ENCODE assay signal across 17 cellular contexts in genomic region chr22:43017525-43018290, GRCh38. TPM values are rescaled to one million over a fixed set of nuclear protein-coding genes. Genes with fewer than 3 reads are reported as not detected.
A peak's percentile ranks its signal among the peaks of the same experiment; 100 is the strongest.
DNase-seq lines count a peak whose midpoint lies in the region; ATAC-seq and TF ChIP-seq lines count a peak whose summit lies in the region.
"Had no signal": no experiment of that assay in that cellular context is flagged by ENCODE, and none has a peak within 500 bp of the region (broad histone marks: within the 10 kb centered on the region; RNA-seq: fewer than 3 reads in every experiment).

No MANE protein-coding gene starts in this region.

- no peaks in the 10 kb centered on the region for H3K9me3 ChIP-seq in CD4-positive, alpha-beta T cell (ENCODE audit: control insufficient read depth, low read length)
- no peaks in the 10 kb centered on the region for H3K9me3 ChIP-seq in MG63
- H3K9me3 ChIP-seq: thoracic aorta had no signal

- CTCF ChIA-PET in CD4-positive, alpha-beta T cell (lab: Charles Lee): no interaction called here

- H3K27ac ChIP-seq in CD4-positive, alpha-beta T cell (ENCODE audit: low read depth, low read length): no peak overlapping the region
- H3K27ac ChIP-seq: thoracic aorta had no signal

- no peak for DNase-seq in CD4-positive, alpha-beta T cell
- DNase-seq in MG63 (peak; percentile 35), glomerular visceral epithelial cell (ENCODE audit: extremely low spot score) (peak; percentile 78), nephron progenitor cell (no peak), amygdala (lab: John Stamatoyannopoulos, UW) (no peak)
- DNase-seq in activated CD4-positive, alpha-beta T cell treated with anti-CD3 and anti-CD28 coated beads, Interleukin-2, amount 10 ng/mL, durations not matched to agents 24 days and 14 days: no peak
- DNase-seq in activated CD4-positive, alpha-beta T cell treated with anti-CD3 and anti-CD28 coated beads for 4 hours: no peak
- DNase-seq: activated CD4-positive, alpha-beta T cell treated with anti-CD3 and anti-CD28 coated beads for 36 hours; DND-41; islet precursor cell; NCI-H1694; NCI-H446 treated with DMSO at 0.1 percent for 48 hours; SIG-M5 had no signal

- no peak for TF ChIP-seq CTCF in CD4-positive, alpha-beta T cell (IDR thresholded peaks at IDR 0.05)
- no peak for TF ChIP-seq CTCF in nephron progenitor cell (IDR thresholded peaks at IDR 0.05)

- H3K4me1 Mint-ChIP-seq in CD4-positive, alpha-beta T cell (ENCODE audit: low read depth): peaks cover 29% of the 10 kb centered on the region
- H3K4me1 Mint-ChIP-seq in nephron progenitor cell: peaks cover 40% of the 10 kb centered on the region
- H3K4me1 Mint-ChIP-seq in activated CD4-positive, alpha-beta T cell treated with anti-CD3 and anti-CD28 coated beads, Interleukin-2, amount 10 ng/mL, durations not matched to agents 24 days and 14 days: peaks cover 21% of the 10 kb centered on the region

- POLR2A ChIA-PET in CD4-positive, alpha-beta T cell (lab: Charles Lee): no interaction called here

- H3K27ac Mint-ChIP-seq in CD4-positive, alpha-beta T cell: no peak overlapping the region
- no peak overlapping the region for H3K27ac Mint-ChIP-seq in nephron progenitor cell
- no peak overlapping the region for H3K27ac Mint-ChIP-seq in activated CD4-positive, alpha-beta T cell treated with anti-CD3 and anti-CD28 coated beads, Interleukin-2, amount 10 ng/mL, durations not matched to agents 24 days and 14 days
- H3K27ac Mint-ChIP-seq: activated CD4-positive, alpha-beta T cell treated with anti-CD3 and anti-CD28 coated beads for 36 hours; activated naive CD4-positive, alpha-beta T cell treated with anti-CD3 and anti-CD28 coated beads, Interleukin-2, amount 50 U/mL, for 72 hours had no signal

- H3K27me3 Mint-ChIP-seq in CD4-positive, alpha-beta T cell: no peaks in the 10 kb centered on the region
- H3K27me3 Mint-ChIP-seq in nephron progenitor cell (ENCODE audit: low read depth, poor library complexity): peaks cover 19% of the 10 kb centered on the region
- H3K27me3 Mint-ChIP-seq in activated CD4-positive, alpha-beta T cell treated with anti-CD3 and anti-CD28 coated beads, Interleukin-2, amount 10 ng/mL, durations not matched to agents 24 days and 14 days: peaks cover 8% of the 10 kb centered on the region
- H3K27me3 Mint-ChIP-seq: activated CD4-positive, alpha-beta T cell treated with anti-CD3 and anti-CD28 coated beads for 36 hours had no signal

- no peaks in the 10 kb centered on the region for H3K9me3 Mint-ChIP-seq in CD4-positive, alpha-beta T cell
- no peaks in the 10 kb centered on the region for H3K9me3 Mint-ChIP-seq in nephron progenitor cell
- H3K9me3 Mint-ChIP-seq in activated CD4-positive, alpha-beta T cell treated with anti-CD3 and anti-CD28 coated beads, Interleukin-2, amount 10 ng/mL, durations not matched to agents 24 days and 14 days: no peaks in the 10 kb centered on the region
- H3K9me3 Mint-ChIP-seq: activated naive CD4-positive, alpha-beta T cell treated with anti-CD3 and anti-CD28 coated beads, Interleukin-2, amount 50 U/mL, for 72 hours had no signal

- peak overlapping the region; percentile 70 for H3K4me3 Mint-ChIP-seq in CD4-positive, alpha-beta T cell
- peak overlapping the region; percentile 56 for H3K4me3 Mint-ChIP-seq in nephron progenitor cell
- H3K4me3 Mint-ChIP-seq in activated CD4-positive, alpha-beta T cell treated with anti-CD3 and anti-CD28 coated beads, Interleukin-2, amount 10 ng/mL, durations not matched to agents 24 days and 14 days: no peak overlapping the region
- H3K4me3 Mint-ChIP-seq: activated CD4-positive, alpha-beta T cell treated with anti-CD3 and anti-CD28 coated beads for 36 hours had no signal

- peaks cover 9% of the 10 kb centered on the region for H3K36me3 Mint-ChIP-seq in CD4-positive, alpha-beta T cell (ENCODE audit: low read depth)
- H3K36me3 Mint-ChIP-seq in nephron progenitor cell (ENCODE audit: low read depth): peaks cover 6% of the 10 kb centered on the region
- H3K36me3 Mint-ChIP-seq in activated CD4-positive, alpha-beta T cell treated with anti-CD3 and anti-CD28 coated beads, Interleukin-2, amount 10 ng/mL, durations not matched to agents 24 days and 14 days (ENCODE audit: low read depth): no peaks in the 10 kb centered on the region

- H3K4me3 ChIP-seq in MG63: no peak overlapping the region
- H3K4me3 ChIP-seq: thoracic aorta had no signal

- no peak for ATAC-seq in CD4-positive, alpha-beta T cell (ENCODE audit: poor library complexity)
- ATAC-seq in GM21529 (IDR thresholded peaks at IDR 0.05; ENCODE audit: unreplicated experiment): no peak
- ATAC-seq: activated CD4-positive, alpha-beta T cell treated with anti-CD3 and anti-CD28 coated beads for 36 hours; activated naive CD4-positive, alpha-beta T cell treated with anti-CD3 and anti-CD28 coated beads, Interleukin-2, amount 50 U/mL, for 72 hours; esophagus mucosa had no signal

- no peaks in the 10 kb centered on the region for H3K27me3 ChIP-seq in CD4-positive, alpha-beta T cell (ENCODE audit: control insufficient read depth, insufficient read depth, low read length)
- no peaks in the 10 kb centered on the region for H3K27me3 ChIP-seq in MG63

- intact Hi-C loops in CD4-positive, alpha-beta T cell (cut with DNase I, micrococcal nuclease): loop anchor here (2.0 to 10.0 kb wide), 4 partner anchors 73 to 1477 kb away; partner anchors contain the start of genes ARFGAP3 (in 1 of the 2), MCAT (in 1 of the 2) and RTL6 (in 1 of the 2)
- intact Hi-C loops in activated CD4-positive, alpha-beta T cell treated with anti-CD3 and anti-CD28 coated beads, Interleukin-2, amount 10 ng/mL, durations not matched to agents 24 days and 14 days (cut with micrococcal nuclease): loop anchor here (5.0 kb wide), 2 partner anchors 85 to 160 kb away; partner anchors contain the start of gene ARFGAP3

- H3K36me3 ChIP-seq in MG63: no peaks in the 10 kb centered on the region
- H3K36me3 ChIP-seq: thoracic aorta had no signal

RNA-seq across cellular contexts. Expression of gene PACSIN2, which starts 2.8 kb away (rescaled TPM):
- 10 to 100 TPM; 23.3 to 25.5 TPM for total RNA-seq in CD4-positive, alpha-beta T cell
- 45.4 and 46.2 TPM in 2 replicates for total RNA-seq in MG63 (2014; rRNA removed; shearing (Covaris generic); ENCODE audit: low replicate concordance)
- 32.5 and 33.0 TPM in 2 replicates for total RNA-seq in activated CD4-positive, alpha-beta T cell treated with anti-CD3 and anti-CD28 coated beads, Interleukin-2, amount 10 ng/mL, durations not matched to agents 24 days and 14 days

Comparison
In these comparisons a context has a peak if more than half of its experiments do, and no peak if none do; other contexts are left out.
1. DNase-seq: peak in MG63 (single experiment) and glomerular visceral epithelial cell (single experiment); none in CD4-positive, alpha-beta T cell (0 of 10), nephron progenitor cell (single experiment), activated CD4-positive, alpha-beta T cell treated with anti-CD3 and anti-CD28 coated beads, Interleukin-2, amount 10 ng/mL, durations not matched to agents 24 days and 14 days (single experiment), activated CD4-positive, alpha-beta T cell treated with anti-CD3 and anti-CD28 coated beads for 4 hours (0 of 2) and amygdala (0 of 56).